In genomic region chr3:42557849-42558248, GRCh38 we compare ENCODE assay signal across 13 cellular contexts. TPM values are rescaled to one million over a fixed set of nuclear protein-coding genes. Genes with fewer than 3 reads are reported as not detected.
DNase-seq lines count a peak whose midpoint lies in the region; ATAC-seq and TF ChIP-seq lines count a peak whose summit lies in the region.
"Had no signal": no experiment of that assay in that cellular context is flagged by ENCODE, and none has a peak within 500 bp of the region (broad histone marks: within the 10 kb centered on the region; RNA-seq: fewer than 3 reads in every experiment).

No MANE protein-coding gene starts in this region.

- CTCF ChIA-PET in CD4-positive, alpha-beta memory T cell (lab: Charles Lee; ENCODE audit: partially characterized antibody) = interaction anchor here (0.6 to 40.6 kb wide), 6 partner anchors 19 to 310 kb away, joined by 3 to 1823 read pairs (median 6); partner anchors contain the start of genes SS18L2 and VIPR1

- H3K27me3 Mint-ChIP-seq in CD4-positive, alpha-beta memory T cell = no peaks in the 10 kb centered on the region
- H3K27me3 Mint-ChIP-seq: activated naive CD8-positive, alpha-beta T cell treated with anti-CD3 and anti-CD28 coated beads, Interleukin-2, amount 10 ng/mL, durations not matched to agents 7 days and 5 days had no signal

- H3K9me3 ChIP-seq in CD4-positive, alpha-beta memory T cell (ENCODE audit: control insufficient read depth in 1 of 2, low read length in 2 of 2) = no peaks in the 10 kb centered on the region
- H3K9me3 ChIP-seq in NT2/D1 (ENCODE audit: insufficient read depth, low read length) = no peaks in the 10 kb centered on the region
- H3K9me3 ChIP-seq: HAP-1 had no signal

- POLR2A ChIA-PET in CD4-positive, alpha-beta memory T cell (lab: Charles Lee; ENCODE audit: partially characterized antibody) = interaction anchor here (0.6 to 3.0 kb wide), 6 partner anchors 10 to 56 kb away, joined by 3 to 27 read pairs (median 4); partner anchors contain the start of gene VIPR1

- H3K36me3 Mint-ChIP-seq in CD4-positive, alpha-beta memory T cell = peaks cover 39 to 62% of the 10 kb centered on the region in 2 donors

- H3K9me3 Mint-ChIP-seq in CD4-positive, alpha-beta memory T cell = no peaks in the 10 kb centered on the region
- H3K9me3 Mint-ChIP-seq: activated naive CD8-positive, alpha-beta T cell treated with anti-CD3 and anti-CD28 coated beads, Interleukin-2, amount 10 ng/mL, durations not matched to agents 7 days and 5 days; nephron progenitor cell had no signal

- peaks cover 26% of the 10 kb centered on the region for H3K36me3 ChIP-seq in CD4-positive, alpha-beta memory T cell (ENCODE audit: insufficient read depth, low read length)
- peaks cover 82% of the 10 kb centered on the region for H3K36me3 ChIP-seq in NT2/D1 (ENCODE audit: insufficient read depth, insufficient read length, low read length)

- H3K4me3 ChIP-seq in CD4-positive, alpha-beta memory T cell (ENCODE audit: low read length in 2 of 2) = no peak overlapping the region
- no peak overlapping the region for H3K4me3 ChIP-seq in NT2/D1 (ENCODE audit: insufficient read length, low read depth)
- H3K4me3 ChIP-seq: HAP-1 had no signal

- peak overlapping the region; percentile 57 to 91 (median 75) for H3K27ac Mint-ChIP-seq in CD4-positive, alpha-beta memory T cell
- H3K27ac Mint-ChIP-seq: activated naive CD8-positive, alpha-beta T cell treated with anti-CD3 and anti-CD28 coated beads, Interleukin-2, amount 10 ng/mL, durations not matched to agents 7 days and 5 days; nephron progenitor cell had no signal

- DNase-seq in CD4-positive, alpha-beta memory T cell = peak; percentile 52 to 64 (median 58)
- DNase-seq in NT2/D1 (ENCODE audit: low read depth, low spot score) = peak; percentile 18
- peak; percentile 42 for DNase-seq in central memory CD4-positive, alpha-beta T cell
- DNase-seq in hypothalamus (lab: John Stamatoyannopoulos, UW) = no peak
- no peak for DNase-seq in SHP77 (lab: John Stamatoyannopoulos, UW)
- DNase-seq: activated naive CD8-positive, alpha-beta T cell treated with anti-CD3 and anti-CD28 coated beads, Interleukin-2, amount 10 ng/mL, durations not matched to agents 7 days and 5 days; NCI-H146; nephron progenitor cell; stimulated activated CD4-positive, alpha-beta T cell treated with anti-CD3 and anti-CD28 coated beads, Interleukin-1b, Interleukin-23, amount 100 ng/mL, for 48 hours had no signal

- intact Hi-C loops in CD4-positive, alpha-beta memory T cell (cut with micrococcal nuclease) = loop anchor here (1.0 to 10.0 kb wide), 7 partner anchors 25 to 663 kb away; partner anchors contain the start of gene ULK4

- no peak overlapping the region for H3K27ac ChIP-seq in 22Rv1
- H3K27ac ChIP-seq in CD4-positive, alpha-beta memory T cell (ENCODE audit: low read depth, low read length) = no peak overlapping the region

- H3K4me1 Mint-ChIP-seq in CD4-positive, alpha-beta memory T cell = peaks cover 31 to 51% (median 42%) of the 10 kb centered on the region in 4 donors
- H3K4me1 Mint-ChIP-seq: nephron progenitor cell had no signal

- H3K4me1 ChIP-seq in CD4-positive, alpha-beta memory T cell (ENCODE audit: insufficient read depth, low read length) = peaks cover 44% of the 10 kb centered on the region
- peaks cover 2% of the 10 kb centered on the region for H3K4me1 ChIP-seq in NT2/D1 (ENCODE audit: insufficient read depth, insufficient read length)
- H3K4me1 ChIP-seq: HAP-1 had no signal

- no peak overlapping the region for H3K9ac ChIP-seq in NT2/D1 (ENCODE audit: insufficient read length, low read depth)

- TF ChIP-seq CTCF in 22Rv1 (IDR thresholded peaks at IDR 0.05) = peak; percentile 33; the same call in 1 of the 2 replicates

- ATAC-seq in HG03196 (IDR thresholded peaks at IDR 0.05; ENCODE audit: unreplicated experiment) (no peak), GM19452 (IDR thresholded peaks at IDR 0.05; ENCODE audit: unreplicated experiment) (no peak)

- peak overlapping the region in 2 of 8 donors; percentile 38 to 59 for H3K4me3 Mint-ChIP-seq in CD4-positive, alpha-beta memory T cell
- H3K4me3 Mint-ChIP-seq: activated naive CD8-positive, alpha-beta T cell treated with anti-CD3 and anti-CD28 coated beads, Interleukin-2, amount 10 ng/mL, durations not matched to agents 7 days and 5 days; nephron progenitor cell had no signal

- H3K27me3 ChIP-seq in CD4-positive, alpha-beta memory T cell (ENCODE audit: insufficient read depth, low read length) = no peaks in the 10 kb centered on the region
- no peaks in the 10 kb centered on the region for H3K27me3 ChIP-seq in NT2/D1 (ENCODE audit: insufficient read depth, insufficient read length)

RNA-seq across cellular contexts. Expression of gene SEC22C, which starts 23.9 kb away (rescaled TPM):
- total RNA-seq in CD4-positive, alpha-beta memory T cell = 10 to 100 TPM; 55.8 to 56.6 TPM
- polyA plus RNA-seq in CD4-positive, alpha-beta memory T cell = 10 to 100 TPM; 53.1 to 70.3 TPM

RNA-seq across cellular contexts. Expression of gene SS18L2, which starts 32.8 kb away (rescaled TPM):
- total RNA-seq in CD4-positive, alpha-beta memory T cell = 10 to 100 TPM; 51.0 to 61.9 TPM
- polyA plus RNA-seq in CD4-positive, alpha-beta memory T cell = 100 to 1,000 TPM; 150 to 159 TPM

RNA-seq across cellular contexts. Expression of gene NKTR, which starts 42.6 kb away (rescaled TPM):
- 100 to 1,000 TPM; 256 to 269 TPM for total RNA-seq in CD4-positive, alpha-beta memory T cell
- 10 to 100 TPM in 1 of 2 donors, 1 to 10 TPM in 1; 8.9 to 23.2 TPM for polyA plus RNA-seq in CD4-positive, alpha-beta memory T cell

RNA-seq across cellular contexts. Expression of gene VIPR1, which starts 55.4 kb away (rescaled TPM):
- 100 to 1,000 TPM in 1 of 2 experiments, 10 to 100 TPM in 1; 93.6 to 104 TPM for total RNA-seq in CD4-positive, alpha-beta memory T cell
- 10 to 100 TPM; 23.1 to 30.4 TPM for polyA plus RNA-seq in CD4-positive, alpha-beta memory T cell

Comparison
In these comparisons a context has a peak if more than half of its experiments do, and no peak if none do; other contexts are left out.
1. DNase-seq: peak in CD4-positive, alpha-beta memory T cell (5 of 5), NT2/D1 (single experiment) and central memory CD4-positive, alpha-beta T cell (single experiment); none in hypothalamus (0 of 51) and SHP77 (0 of 2).